21 cellular contexts compared by ENCODE assay signal in the genomic region with DNA sequence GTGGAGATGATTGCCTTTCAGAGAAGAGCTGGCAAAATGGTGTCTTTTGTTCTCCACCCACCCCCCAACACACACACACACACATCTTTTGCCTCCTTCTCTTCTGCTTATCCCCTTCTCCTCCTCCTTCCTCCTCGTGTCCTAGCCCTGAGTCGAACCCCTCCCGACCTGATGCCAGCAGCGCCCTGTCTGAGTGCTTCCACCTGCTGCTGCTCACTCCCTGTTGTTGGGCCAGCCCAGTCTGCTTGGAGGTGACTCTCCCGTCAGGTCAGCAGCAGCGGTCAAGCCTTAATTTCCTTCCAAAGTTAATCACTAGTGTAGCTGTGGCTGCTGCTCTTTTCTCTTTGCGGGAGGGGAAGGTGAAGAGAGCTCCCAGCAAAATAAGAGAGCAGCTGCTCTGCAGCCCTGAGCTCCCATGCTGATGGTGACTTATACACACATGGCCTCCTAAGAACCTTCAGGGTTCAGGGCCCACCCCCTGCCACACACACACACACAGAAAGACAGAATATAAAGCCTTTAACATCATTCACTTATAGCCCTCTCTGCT. TPM values are rescaled to one million over a fixed set of nuclear protein-coding genes. Genes with fewer than 3 reads are reported as not detected.
DNase-seq lines count a peak whose midpoint lies in the region; ATAC-seq and TF ChIP-seq lines count a peak whose summit lies in the region.
"Had no signal": no experiment of that assay in that cellular context is flagged by ENCODE, and none has a peak within 500 bp of the region (broad histone marks: within the 10 kb centered on the region; RNA-seq: fewer than 3 reads in every experiment).

No MANE protein-coding gene starts in this region.

- H3K27me3 ChIP-seq in NT2/D1 (ENCODE audit: insufficient read depth, insufficient read length), result peaks cover 27% of the 10 kb centered on the region

- H3K9ac ChIP-seq in NT2/D1 (ENCODE audit: insufficient read length, low read depth), result peak overlapping the region; percentile 0
- H3K9ac ChIP-seq: KMS-11 had no signal

- TF ChIP-seq CTCF in nephron (IDR thresholded peaks at IDR 0.05; ENCODE audit: unreplicated experiment in 3 of 3) (no peak), type B pancreatic cell (conservative IDR thresholded peaks at IDR 0.05) (no peak)

- no peaks in the 10 kb centered on the region for H3K27me3 Mint-ChIP-seq in nephron (ENCODE audit: low read depth)
- H3K27me3 Mint-ChIP-seq in type B pancreatic cell, result peaks cover 42% of the 10 kb centered on the region

- ATAC-seq in GM19467 (IDR thresholded peaks at IDR 0.05; ENCODE audit: unreplicated experiment), result no peak

- peak overlapping the region; percentile 89 to 97 (median 90) for H3K27ac Mint-ChIP-seq in nephron
- H3K27ac Mint-ChIP-seq in type B pancreatic cell, result peak overlapping the region; percentile 81
- H3K27ac Mint-ChIP-seq: activated naive CD8-positive, alpha-beta T cell treated with anti-CD3 and anti-CD28 coated beads for 36 hours; CD4-positive, alpha-beta memory T cell; HFFc6; T-helper 2 cell treated with Interferon-gamma antibody and Interleukin-4, amounts not matched to agents 5 μg/mL and 100 μg/mL, for 36 hours had no signal

- H3K4me3 Mint-ChIP-seq in nephron (peak overlapping the region; percentile 49 to 80 (median 66)), type B pancreatic cell (peak overlapping the region; percentile 86)
- H3K4me3 Mint-ChIP-seq: activated naive CD8-positive, alpha-beta T cell treated with anti-CD3 and anti-CD28 coated beads for 36 hours; HFFc6; T-helper 2 cell treated with Interferon-gamma antibody and Interleukin-4, amounts not matched to agents 5 μg/mL and 100 μg/mL, for 36 hours had no signal

- H3K9me3 Mint-ChIP-seq in nephron, result peaks cover 8% of the 10 kb centered on the region
- peaks cover 11% of the 10 kb centered on the region for H3K9me3 Mint-ChIP-seq in type B pancreatic cell
- H3K9me3 Mint-ChIP-seq: activated naive CD8-positive, alpha-beta T cell treated with anti-CD3 and anti-CD28 coated beads for 36 hours; HFFc6; T-helper 2 cell treated with Interferon-gamma antibody and Interleukin-4, amounts not matched to agents 5 μg/mL and 100 μg/mL, for 36 hours had no signal

- no peaks in the 10 kb centered on the region for H3K36me3 ChIP-seq in NT2/D1 (ENCODE audit: insufficient read depth, insufficient read length, low read length)
- H3K36me3 ChIP-seq: neutrophil, spleen had no signal

- no peak overlapping the region for H3K27ac ChIP-seq in caudate nucleus (ENCODE audit: low read depth, low read length)
- H3K27ac ChIP-seq: KMS-11, neutrophil, spleen had no signal

- peak overlapping the region; percentile 53 for H3K4me3 ChIP-seq in NT2/D1 (ENCODE audit: insufficient read length, low read depth)

- DNase-seq in NT2/D1 (ENCODE audit: low read depth, low spot score) (peak; percentile 16), foreskin melanocyte (peak; percentile 6), type B pancreatic cell (ENCODE audit: extremely low spot score, unreplicated experiment) (no peak), caudate nucleus (lab: John Stamatoyannopoulos, UW) (no peak), T-helper 1 cell (no peak)
- DNase-seq: activated CD4-positive, alpha-beta T cell treated with anti-CD3 and anti-CD28 coated beads for 1 hour; activated CD8-positive, alpha-beta memory T cell treated with anti-CD3 and anti-CD28 coated beads, Interleukin-2, amount 50 U/mL, for 48 hours; activated naive CD8-positive, alpha-beta T cell treated with anti-CD3 and anti-CD28 coated beads for 36 hours; CD4-positive, alpha-beta memory T cell; HFFc6; NCI-H1417; NCI-H2227 treated with DMSO at 0.1 percent for 48 hours; Right ventricle myocardium superior; spleen; stimulated activated naive CD4-positive, alpha-beta T cell had no signal

- H3K9me3 ChIP-seq in NT2/D1 (ENCODE audit: insufficient read depth, low read length), result peaks cover 10% of the 10 kb centered on the region; the same call in 1 of the 2 replicates
- H3K9me3 ChIP-seq: neutrophil had no signal

- peaks cover 54% of the 10 kb centered on the region for H3K4me1 Mint-ChIP-seq in nephron
- H3K4me1 Mint-ChIP-seq in type B pancreatic cell (ENCODE audit: unreplicated experiment), result peaks cover 26% of the 10 kb centered on the region

- H3K36me3 Mint-ChIP-seq in nephron (ENCODE audit: low read depth) (peaks cover 13% of the 10 kb centered on the region), type B pancreatic cell (no peaks in the 10 kb centered on the region)
- H3K36me3 Mint-ChIP-seq: activated naive CD8-positive, alpha-beta T cell treated with anti-CD3 and anti-CD28 coated beads for 36 hours; CD4-positive, alpha-beta memory T cell had no signal

- peaks cover 5% of the 10 kb centered on the region for H3K4me1 ChIP-seq in NT2/D1 (ENCODE audit: insufficient read depth, insufficient read length)

RNA-seq across cellular contexts. Expression of a gene that starts 43.8 kb away (rescaled TPM):
- 16.0 and 120 TPM in 2 replicates for total RNA-seq in type B pancreatic cell (ENCODE audit: low replicate concordance)
- total RNA-seq: G401 had no signal

Comparison
In these comparisons a context has a peak if more than half of its experiments do, and no peak if none do; other contexts are left out.
1. DNase-seq: peak in NT2/D1 (single experiment) and foreskin melanocyte (single experiment); none in type B pancreatic cell (single experiment), caudate nucleus (0 of 61) and T-helper 1 cell (0 of 5).